Comparison of ENCODE assay signal across 10 cellular contexts in the genomic region with DNA sequence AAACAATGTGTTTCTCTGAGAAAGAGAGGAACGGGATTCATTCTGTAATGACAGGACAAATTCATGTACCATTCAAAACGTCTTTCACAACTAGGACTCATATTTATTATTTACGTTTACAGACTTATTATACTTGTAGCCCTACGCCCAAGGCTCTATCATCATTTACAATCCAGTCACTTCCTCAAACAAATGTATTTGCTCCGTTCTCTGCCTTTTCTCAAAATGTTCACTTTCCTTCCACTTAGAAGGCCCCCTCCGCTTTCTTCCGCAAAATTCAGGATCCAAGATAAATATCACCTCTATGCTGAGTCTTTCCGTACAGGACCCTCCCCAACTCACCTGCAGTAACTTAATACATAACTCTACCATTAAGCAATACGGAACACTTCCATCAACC. TPM values are rescaled to one million over a fixed set of nuclear protein-coding genes. Genes with fewer than 3 reads are reported as not detected.
DNase-seq lines count a peak whose midpoint lies in the region; ATAC-seq and TF ChIP-seq lines count a peak whose summit lies in the region.
"Had no signal": no experiment of that assay in that cellular context is flagged by ENCODE, and none has a peak within 500 bp of the region (broad histone marks: within the 10 kb centered on the region; RNA-seq: fewer than 3 reads in every experiment).

No MANE protein-coding gene starts in this region.

- H3K9me3 Mint-ChIP-seq in immature natural killer cell = no peaks in the 10 kb centered on the region

- H3K9me3 ChIP-seq in HCT116 (ENCODE audit: control insufficient read depth in 1 of 2, insufficient read depth in 1 of 2, low read depth in 1 of 2, low read length in 2 of 2) (no peaks in the 10 kb centered on the region), iPS-15b (ENCODE audit: control insufficient read depth, insufficient read depth, low read length) (no peaks in the 10 kb centered on the region), subcutaneous abdominal adipose tissue (ENCODE audit: control insufficient read depth in 5 of 5, low read length in 5 of 5) (no peaks in the 10 kb centered on the region)

- H3K36me3 ChIP-seq in HCT116 (ENCODE audit: control insufficient read depth in 1 of 2, insufficient read depth in 2 of 2, low read length in 2 of 2) (peaks cover 15 to 20% of the 10 kb centered on the region in 2 experiments; a peak in 2 of 4 replicates), iPS-15b (ENCODE audit: control insufficient read depth, insufficient read depth, low read length) (peaks cover 4% of the 10 kb centered on the region), subcutaneous abdominal adipose tissue (ENCODE audit: control insufficient read depth in 5 of 5, insufficient read depth in 5 of 5, low read length in 5 of 5) (peaks cover 3 to 14% (median 7%) of the 10 kb centered on the region in 5 donors)

- TF ChIP-seq POLR2A in HCT116 (IDR thresholded peaks at IDR 0.05; ENCODE audit: borderline replicate concordance, extremely low read depth, insufficient read depth, insufficient read length) = no peak

- peak overlapping the region; percentile 86 for H3K27ac ChIP-seq in HCT116 (ENCODE audit: low read depth, low read length)
- H3K27ac ChIP-seq in subcutaneous abdominal adipose tissue (ENCODE audit: low read depth, low read length) = peak overlapping the region; percentile 97

- H3K4me3 Mint-ChIP-seq in immature natural killer cell = no peak overlapping the region
- H3K4me3 Mint-ChIP-seq: activated B cell treated with CpG ODN at 0.5 μM for 24 hours, memory B cell had no signal

- H3K4me1 ChIP-seq in HCT116 (ENCODE audit: control insufficient read depth in 1 of 2, insufficient read depth in 2 of 2, low read length in 2 of 2) = peaks cover 15 to 21% of the 10 kb centered on the region in 2 experiments; a peak in 3 of 4 replicates
- H3K4me1 ChIP-seq in iPS-15b (ENCODE audit: control insufficient read depth, insufficient read depth, low read length) = peaks cover 7% of the 10 kb centered on the region
- H3K4me1 ChIP-seq in subcutaneous abdominal adipose tissue (ENCODE audit: control insufficient read depth in 5 of 5, insufficient read depth in 5 of 5, low read length in 5 of 5) = peaks cover 5 to 34% (median 29%) of the 10 kb centered on the region in 5 donors

- H3K27ac Mint-ChIP-seq in immature natural killer cell = no peak overlapping the region
- H3K27ac Mint-ChIP-seq: activated B cell treated with CpG ODN at 0.5 μM for 24 hours, memory B cell had no signal

- RAD21 ChIA-PET in HCT116 (lab: Charles Lee; ENCODE audit: low non-redundant PET in 1 of 2, low total read pairs in 2 of 2, uncharacterized antibody in 2 of 2, unreplicated experiment in 2 of 2) = no interaction called here

- peaks cover 58% of the 10 kb centered on the region for H3K79me2 ChIP-seq in HCT116 (ENCODE audit: insufficient read depth, low read length)

- POLR2A ChIA-PET in HCT116 (lab: Charles Lee) = interaction anchor here (1.2 to 1.7 kb wide), 3 partner anchors 10 to 212 kb away, joined by 3 to 6 read pairs (median 3); a partner anchor contains a TSS

- no peak for TF ChIP-seq CTCF in HCT116 (IDR thresholded peaks at IDR 0.05 in 2 of 3, conservative IDR thresholded peaks at IDR 0.05 in 1 of 3; ENCODE audit: borderline replicate concordance in 1 of 3, insufficient read depth in 1 of 3, low read depth in 2 of 3, low read length in 2 of 3)

- CTCF ChIA-PET in HCT116 (lab: Charles Lee) = interaction anchor here (1.4 to 1.7 kb wide), 2 partner anchors 10 to 212 kb away, joined by 3 to 5 read pairs; a partner anchor contains a TSS

- H2AFZ ChIP-seq in HCT116 (ENCODE audit: low read depth, low read length, poor library complexity, severe bottlenecking) = no peak overlapping the region

- peaks cover 0 to 3% (median 2%) of the 10 kb centered on the region in 3 donors for H3K27me3 Mint-ChIP-seq in immature natural killer cell (ENCODE audit: low read depth in 3 of 3)
- H3K27me3 Mint-ChIP-seq: activated B cell treated with CpG ODN at 0.5 μM for 24 hours, memory B cell had no signal

- intact Hi-C loops in HCT116 (cut with micrococcal nuclease) = no loop called here

- no peak for DNase-seq in HCT116 (ENCODE audit: low read depth, low spot score)
- peak; percentile 20 for DNase-seq in SKM-1 treated with dmso at 0.1 percent for 144 hours (lab: John Stamatoyannopoulos, UW; ENCODE audit: unreplicated experiment)
- DNase-seq in effector CD8-positive, alpha-beta T cell (lab: John Stamatoyannopoulos, UW) = no peak
- no peak for DNase-seq in NCI-H1417 (lab: John Stamatoyannopoulos, UW)
- no peak for DNase-seq in immature natural killer cell

- H3K36me3 Mint-ChIP-seq in immature natural killer cell = peaks cover 0 to 6% (median 4%) of the 10 kb centered on the region in 3 donors

- BruUV-seq in HCT116 (replicated peaks; lab: Mats Ljungman, UMichigan) = no TSS peak

- no peaks in the 10 kb centered on the region for H3K9me2 ChIP-seq in HCT116 (ENCODE audit: insufficient read depth)

- H3K4me3 ChIP-seq in HCT116 (replicated peaks in 1 of 2; ENCODE audit: low read depth in 1 of 2, low read length in 2 of 2) (peak overlapping the region; percentile 83 to 86), iPS-15b (ENCODE audit: low read depth, low read length) (peak overlapping the region; percentile 97), subcutaneous abdominal adipose tissue (ENCODE audit: low read depth in 1 of 5, low read length in 5 of 5) (peak overlapping the region; percentile 86 to 99 (median 93))

- H3K4me2 ChIP-seq in HCT116 (ENCODE audit: low read length) = peak overlapping the region; percentile 85

- TF ChIP-seq RAD21 in HCT116 (IDR thresholded peaks at IDR 0.05; ENCODE audit: low read depth) = no peak

- H3K27me3 ChIP-seq in HCT116 (ENCODE audit: insufficient read depth, low read length) (no peaks in the 10 kb centered on the region), iPS-15b (ENCODE audit: control insufficient read depth, insufficient read depth, low read length) (no peaks in the 10 kb centered on the region), subcutaneous abdominal adipose tissue (ENCODE audit: control insufficient read depth in 5 of 5, insufficient read depth in 4 of 5, low read length in 5 of 5) (no peaks in the 10 kb centered on the region)

- peaks cover 12 to 17% of the 10 kb centered on the region in 2 donors for H3K4me1 Mint-ChIP-seq in immature natural killer cell

- no peak for ATAC-seq in HCT116
- ATAC-seq in HG02852 (IDR thresholded peaks at IDR 0.05; ENCODE audit: unreplicated experiment) = no peak

- H3K9ac ChIP-seq in HCT116 (ENCODE audit: low read length) (peak overlapping the region; percentile 89), iPS-15b (ENCODE audit: low read depth, low read length) (peak overlapping the region; percentile 99), subcutaneous abdominal adipose tissue (ENCODE audit: low read length in 5 of 5) (peak overlapping the region; percentile 92 to 97 (median 94))

- H4K20me1 ChIP-seq in HCT116 (ENCODE audit: insufficient read depth) = peaks cover 10% of the 10 kb centered on the region; the same call in 1 of the 2 replicates

TF ChIP-seq in HCT116, 20 proteins besides CTCF, POLR2A, EP300 and RAD21 (continues in another document):
- TF ChIP-seq TCF7L2 (IDR thresholded peaks at IDR 0.05; ENCODE audit: borderline replicate concordance, extremely low read depth, insufficient read depth, insufficient read length) = no peak
- TF ChIP-seq YY1 (IDR thresholded peaks at IDR 0.05; ENCODE audit: extremely low read depth, insufficient replicate concordance, low read depth, low read length) = no peak
- TF ChIP-seq, protein P1, sequence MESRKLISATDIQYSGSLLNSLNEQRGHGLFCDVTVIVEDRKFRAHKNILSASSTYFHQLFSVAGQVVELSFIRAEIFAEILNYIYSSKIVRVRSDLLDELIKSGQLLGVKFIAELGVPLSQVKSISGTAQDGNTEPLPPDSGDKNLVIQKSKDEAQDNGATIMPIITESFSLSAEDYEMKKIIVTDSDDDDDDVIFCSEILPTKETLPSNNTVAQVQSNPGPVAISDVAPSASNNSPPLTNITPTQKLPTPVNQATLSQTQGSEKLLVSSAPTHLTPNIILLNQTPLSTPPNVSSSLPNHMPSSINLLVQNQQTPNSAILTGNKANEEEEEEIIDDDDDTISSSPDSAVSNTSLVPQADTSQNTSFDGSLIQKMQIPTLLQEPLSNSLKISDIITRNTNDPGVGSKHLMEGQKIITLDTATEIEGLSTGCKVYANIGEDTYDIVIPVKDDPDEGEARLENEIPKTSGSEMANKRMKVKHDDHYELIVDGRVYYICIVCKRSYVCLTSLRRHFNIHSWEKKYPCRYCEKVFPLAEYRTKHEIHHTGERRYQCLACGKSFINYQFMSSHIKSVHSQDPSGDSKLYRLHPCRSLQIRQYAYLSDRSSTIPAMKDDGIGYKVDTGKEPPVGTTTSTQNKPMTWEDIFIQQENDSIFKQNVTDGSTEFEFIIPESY (IDR thresholded peaks at IDR 0.05; ENCODE audit: extremely low read depth, insufficient replicate concordance, low read length) = no peak
- TF ChIP-seq, protein P2, sequence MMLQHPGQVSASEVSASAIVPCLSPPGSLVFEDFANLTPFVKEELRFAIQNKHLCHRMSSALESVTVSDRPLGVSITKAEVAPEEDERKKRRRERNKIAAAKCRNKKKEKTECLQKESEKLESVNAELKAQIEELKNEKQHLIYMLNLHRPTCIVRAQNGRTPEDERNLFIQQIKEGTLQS (IDR thresholded peaks at IDR 0.05) = no peak
- TF ChIP-seq EGR1 (IDR thresholded peaks at IDR 0.05; ENCODE audit: low read depth) = no peak
- no peak for TF ChIP-seq SRF (IDR thresholded peaks at IDR 0.05; ENCODE audit: low read depth)
- no peak for TF ChIP-seq ZFX (IDR thresholded peaks at IDR 0.05)
- no peak for TF ChIP-seq ZNF274 (IDR thresholded peaks at IDR 0.05; ENCODE audit: low read depth, low read length)
- TF ChIP-seq, protein P3, sequence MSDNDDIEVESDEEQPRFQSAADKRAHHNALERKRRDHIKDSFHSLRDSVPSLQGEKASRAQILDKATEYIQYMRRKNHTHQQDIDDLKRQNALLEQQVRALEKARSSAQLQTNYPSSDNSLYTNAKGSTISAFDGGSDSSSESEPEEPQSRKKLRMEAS (IDR thresholded peaks at IDR 0.05) = no peak
- no peak for TF ChIP-seq SP1 (IDR thresholded peaks at IDR 0.05; ENCODE audit: low read depth)

RNA-seq across cellular contexts. Expression of a gene that starts 0.7 kb away (rescaled TPM):
- 149 TPM for total RNA-seq in HCT116 (2021; ENCODE audit: unreplicated experiment)
- polyA plus RNA-seq in HCT116 (2012) = 57.6 and 69.0 TPM in 2 replicates
- 100 to 1,000 TPM in 2 of 3 donors, 10 to 100 TPM in 1; 76.2 to 123 (median 105) TPM for polyA plus RNA-seq in immature natural killer cell
